In the genomic region with DNA sequence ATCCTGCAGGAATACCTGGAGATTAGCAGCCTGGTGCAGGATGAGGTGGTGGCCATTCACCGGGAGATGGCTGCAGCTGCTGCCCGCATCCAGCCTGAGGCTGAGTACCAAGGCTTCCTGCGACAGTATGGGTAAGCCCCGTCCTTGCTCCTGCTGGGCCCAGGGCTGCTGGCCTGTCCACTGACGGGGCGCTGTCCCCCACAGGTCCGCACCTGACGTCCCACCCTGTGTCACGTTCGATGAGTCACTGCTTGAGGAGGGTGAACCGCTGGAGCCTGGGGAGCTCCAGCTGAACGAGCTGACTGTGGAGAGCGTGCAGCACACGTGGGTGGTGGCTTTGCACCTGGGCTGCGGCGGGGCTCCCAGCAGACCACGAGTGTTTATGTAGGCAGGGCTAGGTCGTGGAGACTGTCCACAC, we compare ENCODE assay signal across 24 cellular contexts. TPM values are rescaled to one million over a fixed set of nuclear protein-coding genes. Genes with fewer than 3 reads are reported as not detected.
DNase-seq lines count a peak whose midpoint lies in the region; ATAC-seq and FAIRE-seq lines count a peak whose summit lies in the region.
"Had no signal": no experiment of that assay in that cellular context is flagged by ENCODE, and none has a peak within 500 bp of the region (broad histone marks: within the 10 kb centered on the region; RNA-seq: fewer than 3 reads in every experiment).

No MANE protein-coding gene starts in this region.

- no peak overlapping the region for H3K4me3 Mint-ChIP-seq in activated naive CD8-positive, alpha-beta T cell treated with anti-CD3 and anti-CD28 coated beads, Interleukin-2, amount 10 ng/mL, durations not matched to agents 7 days and 5 days
- no peak overlapping the region for H3K4me3 Mint-ChIP-seq in activated naive CD8-positive, alpha-beta T cell treated with anti-CD3 and anti-CD28 coated beads, Interleukin-2, amount 50 U/mL, for 24 hours
- H3K4me3 Mint-ChIP-seq in effector memory CD8-positive, alpha-beta T cell = peak overlapping the region; percentile 58 to 62
- H3K4me3 Mint-ChIP-seq: activated T-helper 1 cell treated with anti-CD3 and anti-CD28 coated beads, Interleukin-12 subunit alpha, Interleukin-12 subunit beta, Interleukin-2, Interleukin-4 antibody, amounts not matched to agents 30 ng/mL and 10 ng/mL and 1 ng/mL, durations not matched to agents 14 hours and 24 hours and 36 hours had no signal

- H3K27me3 Mint-ChIP-seq in activated naive CD8-positive, alpha-beta T cell treated with anti-CD3 and anti-CD28 coated beads, Interleukin-2, amount 10 ng/mL, durations not matched to agents 7 days and 5 days = no peaks in the 10 kb centered on the region
- H3K27me3 Mint-ChIP-seq in activated naive CD8-positive, alpha-beta T cell treated with anti-CD3 and anti-CD28 coated beads, Interleukin-2, amount 50 U/mL, for 24 hours = peaks cover 4% of the 10 kb centered on the region
- peaks cover 7 to 18% of the 10 kb centered on the region in 2 donors for H3K27me3 Mint-ChIP-seq in effector memory CD8-positive, alpha-beta T cell

- peaks cover 3% of the 10 kb centered on the region for H3K36me3 Mint-ChIP-seq in activated naive CD8-positive, alpha-beta T cell treated with anti-CD3 and anti-CD28 coated beads, Interleukin-2, amount 10 ng/mL, durations not matched to agents 7 days and 5 days
- H3K36me3 Mint-ChIP-seq in activated naive CD8-positive, alpha-beta T cell treated with anti-CD3 and anti-CD28 coated beads, Interleukin-2, amount 50 U/mL, for 24 hours (ENCODE audit: low read depth) = peaks cover 2% of the 10 kb centered on the region
- peaks cover 10% of the 10 kb centered on the region for H3K36me3 Mint-ChIP-seq in effector memory CD8-positive, alpha-beta T cell (ENCODE audit: insufficient read depth)

- no peak for FAIRE-seq in frontal cortex (lab: Jason Lieb, UNC)
- FAIRE-seq: bronchial epithelial cell, GM12892, keratinocyte had no signal

- DNase-seq in activated naive CD8-positive, alpha-beta T cell treated with anti-CD3 and anti-CD28 coated beads, Interleukin-2, amount 10 ng/mL, durations not matched to agents 7 days and 5 days = no peak
- DNase-seq in activated naive CD8-positive, alpha-beta T cell treated with anti-CD3 and anti-CD28 coated beads, Interleukin-2, amount 50 U/mL, for 24 hours = no peak
- peak; percentile 44 to 52 (median 50) for DNase-seq in effector memory CD8-positive, alpha-beta T cell
- no peak for DNase-seq in SK-N-DZ (ENCODE audit: low spot score)
- DNase-seq in frontal cortex (ENCODE audit: low spot score in 2 of 2) = no peak
- no peak for DNase-seq in NCI-H526 treated with DMSO at 0.1 percent for 48 hours (lab: John Stamatoyannopoulos, UW)
- DNase-seq: ACHN; activated CD4-positive, alpha-beta T cell treated with anti-CD3 and anti-CD28 coated beads, Interleukin-2, amount 50 U/mL, for 48 hours; C1 segment of cervical spinal cord; DMS153; erythroblast; foreskin melanocyte; H7; hypothalamus; mammary epithelial cell; NCI-H2171; NCI-H82; PC-9; retina had no signal

- POLR2A ChIA-PET in activated naive CD8-positive, alpha-beta T cell treated with anti-CD3 and anti-CD28 coated beads, Interleukin-2, amount 10 ng/mL, durations not matched to agents 7 days and 5 days (lab: Charles Lee) = interaction anchor here (1.1 kb wide), 1 partner anchor 43 kb away, joined by 3 read pairs; a partner anchor contains a TSS

- ATAC-seq in activated naive CD8-positive, alpha-beta T cell treated with anti-CD3 and anti-CD28 coated beads, Interleukin-2, amount 10 ng/mL, durations not matched to agents 7 days and 5 days (ENCODE audit: low read depth) = peak; percentile 28
- no peak for ATAC-seq in activated naive CD8-positive, alpha-beta T cell treated with anti-CD3 and anti-CD28 coated beads, Interleukin-2, amount 50 U/mL, for 24 hours
- peak; percentile 92 for ATAC-seq in effector memory CD8-positive, alpha-beta T cell (replicated peaks)

- no peak overlapping the region for H3K27ac Mint-ChIP-seq in activated naive CD8-positive, alpha-beta T cell treated with anti-CD3 and anti-CD28 coated beads, Interleukin-2, amount 10 ng/mL, durations not matched to agents 7 days and 5 days
- no peak overlapping the region for H3K27ac Mint-ChIP-seq in activated naive CD8-positive, alpha-beta T cell treated with anti-CD3 and anti-CD28 coated beads, Interleukin-2, amount 50 U/mL, for 24 hours
- H3K27ac Mint-ChIP-seq in effector memory CD8-positive, alpha-beta T cell = peak overlapping the region in 1 of 2 donors; percentile 62
- H3K27ac Mint-ChIP-seq: activated T-helper 1 cell treated with anti-CD3 and anti-CD28 coated beads, Interleukin-12 subunit alpha, Interleukin-12 subunit beta, Interleukin-2, Interleukin-4 antibody, amounts not matched to agents 30 ng/mL and 10 ng/mL and 1 ng/mL, durations not matched to agents 14 hours and 24 hours and 36 hours had no signal

- no peaks in the 10 kb centered on the region for H3K9me3 Mint-ChIP-seq in activated naive CD8-positive, alpha-beta T cell treated with anti-CD3 and anti-CD28 coated beads, Interleukin-2, amount 10 ng/mL, durations not matched to agents 7 days and 5 days
- H3K9me3 Mint-ChIP-seq in activated naive CD8-positive, alpha-beta T cell treated with anti-CD3 and anti-CD28 coated beads, Interleukin-2, amount 50 U/mL, for 24 hours = no peaks in the 10 kb centered on the region
- no peaks in the 10 kb centered on the region for H3K9me3 Mint-ChIP-seq in effector memory CD8-positive, alpha-beta T cell
- H3K9me3 Mint-ChIP-seq: activated T-helper 1 cell treated with anti-CD3 and anti-CD28 coated beads, Interleukin-12 subunit alpha, Interleukin-12 subunit beta, Interleukin-2, Interleukin-4 antibody, amounts not matched to agents 30 ng/mL and 10 ng/mL and 1 ng/mL, durations not matched to agents 14 hours and 24 hours and 36 hours had no signal

- H3K4me1 Mint-ChIP-seq in activated naive CD8-positive, alpha-beta T cell treated with anti-CD3 and anti-CD28 coated beads, Interleukin-2, amount 10 ng/mL, durations not matched to agents 7 days and 5 days = peaks cover 18% of the 10 kb centered on the region
- H3K4me1 Mint-ChIP-seq in activated naive CD8-positive, alpha-beta T cell treated with anti-CD3 and anti-CD28 coated beads, Interleukin-2, amount 50 U/mL, for 24 hours = peaks cover 14% of the 10 kb centered on the region
- H3K4me1 Mint-ChIP-seq in effector memory CD8-positive, alpha-beta T cell (ENCODE audit: low read depth in 2 of 2) = peaks cover 17 to 21% of the 10 kb centered on the region in 2 donors

RNA-seq across cellular contexts. Expression of a gene that starts 5.0 kb away (rescaled TPM):
- total RNA-seq in activated naive CD8-positive, alpha-beta T cell treated with anti-CD3 and anti-CD28 coated beads, Interleukin-2, amount 10 ng/mL, durations not matched to agents 7 days and 5 days = 1 to 10 TPM; 6.2 to 7.5 TPM
- polyA plus RNA-seq in SK-N-DZ (2014; cell fraction: cytosol; rRNA removed) = 4.5 and 5.1 TPM in 2 replicates
- polyA plus RNA-seq in SK-N-DZ (2014; cell fraction: nucleus; rRNA removed) = 4.8 and 13.5 TPM in 2 replicates
- total RNA-seq in frontal cortex = 3.7 TPM
- total RNA-seq: M059J had no signal
- polyA plus RNA-seq: mammary epithelial cell had no signal

RNA-seq across cellular contexts. Expression of a gene that starts 13.8 kb away (rescaled TPM):
- total RNA-seq in activated naive CD8-positive, alpha-beta T cell treated with anti-CD3 and anti-CD28 coated beads, Interleukin-2, amount 10 ng/mL, durations not matched to agents 7 days and 5 days = 100 to 1,000 TPM; 108 to 111 TPM
- 8.3 and 8.6 TPM in 2 replicates for polyA plus RNA-seq in SK-N-DZ (2014; cell fraction: cytosol; rRNA removed)
- 88.2 and 151 TPM in 2 replicates for polyA plus RNA-seq in SK-N-DZ (2014; cell fraction: nucleus; rRNA removed)
- total RNA-seq in frontal cortex = 22.4 TPM

RNA-seq across cellular contexts. Expression of a gene that starts 20.9 kb away (rescaled TPM):
- total RNA-seq in activated naive CD8-positive, alpha-beta T cell treated with anti-CD3 and anti-CD28 coated beads, Interleukin-2, amount 10 ng/mL, durations not matched to agents 7 days and 5 days = 10 to 100 TPM; 62.2 to 63.5 TPM
- polyA plus RNA-seq in SK-N-DZ (2014; cell fraction: cytosol; rRNA removed) = 6.1 and 6.3 TPM in 2 replicates
- 5.4 and 10.3 TPM in 2 replicates for polyA plus RNA-seq in SK-N-DZ (2014; cell fraction: nucleus; rRNA removed)
- 9.4 TPM for total RNA-seq in frontal cortex

RNA-seq across cellular contexts. Expression of a gene that starts 43.0 kb away (rescaled TPM):
- total RNA-seq in activated naive CD8-positive, alpha-beta T cell treated with anti-CD3 and anti-CD28 coated beads, Interleukin-2, amount 10 ng/mL, durations not matched to agents 7 days and 5 days = 10 to 100 TPM; 28.1 to 29.2 TPM
- 25.1 and 25.3 TPM in 2 replicates for polyA plus RNA-seq in SK-N-DZ (2014; cell fraction: cytosol; rRNA removed)
- polyA plus RNA-seq in SK-N-DZ (2014; cell fraction: nucleus; rRNA removed) = 17.6 and 23.1 TPM in 2 replicates
- total RNA-seq in frontal cortex = 8.6 TPM

RNA-seq across cellular contexts. Expression of a gene that starts 45.8 kb away (rescaled TPM):
- 10 to 100 TPM; 77.9 to 78.6 TPM for total RNA-seq in activated naive CD8-positive, alpha-beta T cell treated with anti-CD3 and anti-CD28 coated beads, Interleukin-2, amount 10 ng/mL, durations not matched to agents 7 days and 5 days
- 32.5 and 38.0 TPM in 2 replicates for polyA plus RNA-seq in SK-N-DZ (2014; cell fraction: cytosol; rRNA removed)
- polyA plus RNA-seq in SK-N-DZ (2014; cell fraction: nucleus; rRNA removed) = 70.6 and 74.9 TPM in 2 replicates
- total RNA-seq in frontal cortex = 33.4 TPM

Comparison
In these comparisons a context has a peak if more than half of its experiments do, and no peak if none do; other contexts are left out.
1. DNase-seq: peak in effector memory CD8-positive, alpha-beta T cell (3 of 3); none in activated naive CD8-positive, alpha-beta T cell treated with anti-CD3 and anti-CD28 coated beads, Interleukin-2, amount 10 ng/mL, durations not matched to agents 7 days and 5 days (single experiment), activated naive CD8-positive, alpha-beta T cell treated with anti-CD3 and anti-CD28 coated beads, Interleukin-2, amount 50 U/mL, for 24 hours (single experiment), SK-N-DZ (single experiment), frontal cortex (0 of 2) and NCI-H526 treated with DMSO at 0.1 percent for 48 hours (single experiment).
2. H3K4me3 Mint-ChIP-seq: peak in effector memory CD8-positive, alpha-beta T cell (2 of 2); none in activated naive CD8-positive, alpha-beta T cell treated with anti-CD3 and anti-CD28 coated beads, Interleukin-2, amount 10 ng/mL, durations not matched to agents 7 days and 5 days (single experiment) and activated naive CD8-positive, alpha-beta T cell treated with anti-CD3 and anti-CD28 coated beads, Interleukin-2, amount 50 U/mL, for 24 hours (single experiment).